In the genomic region with DNA sequence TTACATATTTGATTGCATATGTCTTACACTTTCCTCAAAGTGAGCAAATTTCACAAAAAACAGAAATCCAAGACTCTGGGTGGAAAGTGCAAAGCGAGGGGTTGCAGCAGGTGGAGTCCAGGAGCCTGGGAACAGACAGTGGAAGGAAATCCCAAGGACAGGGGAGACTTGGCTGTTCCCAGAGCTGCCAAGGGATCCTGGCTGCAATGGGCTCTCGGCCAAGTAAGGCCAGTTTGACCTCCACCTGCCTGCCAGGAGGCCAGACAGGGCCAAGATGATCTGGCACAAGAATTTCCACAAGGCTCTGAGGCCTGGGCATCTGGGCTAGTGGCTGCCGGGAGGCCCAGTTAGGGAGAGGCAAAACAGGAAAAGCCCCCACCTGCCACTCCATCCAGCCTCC, we compare ENCODE assay signal across 16 cellular contexts. TPM values are rescaled to one million over a fixed set of nuclear protein-coding genes. Genes with fewer than 3 reads are reported as not detected.
DNase-seq lines count a peak whose midpoint lies in the region; ATAC-seq and TF ChIP-seq lines count a peak whose summit lies in the region.
"Had no signal": no experiment of that assay in that cellular context is flagged by ENCODE, and none has a peak within 500 bp of the region (broad histone marks: within the 10 kb centered on the region; RNA-seq: fewer than 3 reads in every experiment).

No MANE protein-coding gene starts in this region.

- H3K4me3 Mint-ChIP-seq in immature natural killer cell, result no peak overlapping the region
- H3K4me3 Mint-ChIP-seq in activated CD4-positive, alpha-beta T cell treated with anti-CD3 and anti-CD28 coated beads, Interleukin-2, amount 10 ng/mL, durations not matched to agents 24 days and 14 days, result no peak overlapping the region
- H3K4me3 Mint-ChIP-seq: activated naive CD4-positive, alpha-beta T cell treated with anti-CD3 and anti-CD28 coated beads, Interleukin-2, amount 50 U/mL, for 24 hours; CD4-positive, CD25-positive, alpha-beta regulatory T cell; effector memory CD8-positive, alpha-beta T cell had no signal

- no peaks in the 10 kb centered on the region for H3K36me3 ChIP-seq in osteoblast (ENCODE audit: insufficient read depth, low read length)
- H3K36me3 ChIP-seq in MM.1S (replicated peaks; ENCODE audit: insufficient read depth, low read length), result no peaks in the 10 kb centered on the region
- H3K36me3 ChIP-seq: brain microvascular endothelial cell, Peyer's patch had no signal

- H3K79me2 ChIP-seq in osteoblast (ENCODE audit: insufficient read depth, low read length) (no peaks in the 10 kb centered on the region), MM.1S (ENCODE audit: low read length) (no peaks in the 10 kb centered on the region)

- no peaks in the 10 kb centered on the region for H3K9me3 Mint-ChIP-seq in immature natural killer cell
- H3K9me3 Mint-ChIP-seq in activated CD4-positive, alpha-beta T cell treated with anti-CD3 and anti-CD28 coated beads, Interleukin-2, amount 10 ng/mL, durations not matched to agents 24 days and 14 days, result no peaks in the 10 kb centered on the region
- H3K9me3 Mint-ChIP-seq: activated naive CD4-positive, alpha-beta T cell treated with anti-CD3 and anti-CD28 coated beads, Interleukin-2, amount 50 U/mL, for 24 hours; CD4-positive, CD25-positive, alpha-beta regulatory T cell; effector memory CD8-positive, alpha-beta T cell had no signal

- H3F3A ChIP-seq in MM.1S (ENCODE audit: insufficient read depth, low read length), result no peaks in the 10 kb centered on the region

- DNase-seq in Right ventricle myocardium inferior (ENCODE audit: missing footprints) (no peak), cardiac septum (ENCODE audit: low spot score) (no peak), fibroblast of villous mesenchyme (ENCODE audit: low read depth) (peak; percentile 56), osteoblast (ENCODE audit: insufficient read length, low spot score, missing footprints) (peak; percentile 52), NOMO-1 treated with DMSO at 0.1 percent for 48 hours (lab: John Stamatoyannopoulos, UW; ENCODE audit: unreplicated experiment) (no peak), immature natural killer cell (no peak), MM.1S (no peak)
- DNase-seq in activated CD4-positive, alpha-beta T cell treated with anti-CD3 and anti-CD28 coated beads, Interleukin-2, amount 10 ng/mL, durations not matched to agents 24 days and 14 days, result no peak
- DNase-seq: activated CD4-positive, alpha-beta T cell treated with anti-CD3 and anti-CD28 coated beads, Interleukin-2, amount 50 U/mL, for 1 hour; activated T-cell treated with anti-CD3 and anti-CD28 coated beads, Interleukin-2, amount 50 U/mL, for 1 hour; brain microvascular endothelial cell; CD4-positive, CD25-positive, alpha-beta regulatory T cell; effector memory CD8-positive, alpha-beta T cell; Peyer's patch; stimulated activated CD4-positive, alpha-beta T cell treated with anti-CD3 and anti-CD28 coated beads, Interleukin-2, amount 100 ng/mL, for 48 hours had no signal

- no peak overlapping the region for H3K9ac ChIP-seq in MM.1S (ENCODE audit: low read length)

- H3K4me1 Mint-ChIP-seq in immature natural killer cell, result peaks cover 2 to 3% of the 10 kb centered on the region in 2 donors
- no peaks in the 10 kb centered on the region for H3K4me1 Mint-ChIP-seq in activated CD4-positive, alpha-beta T cell treated with anti-CD3 and anti-CD28 coated beads, Interleukin-2, amount 10 ng/mL, durations not matched to agents 24 days and 14 days

- no peaks in the 10 kb centered on the region for H3K27me3 ChIP-seq in osteoblast (ENCODE audit: insufficient read depth, low read length)
- no peaks in the 10 kb centered on the region for H3K27me3 ChIP-seq in MM.1S (replicated peaks; ENCODE audit: insufficient read depth, low read length)
- H3K27me3 ChIP-seq: brain microvascular endothelial cell, Peyer's patch had no signal

- H2AFZ ChIP-seq in osteoblast (ENCODE audit: low read length) (no peak overlapping the region), MM.1S (ENCODE audit: low read length) (no peak overlapping the region)

- no peak overlapping the region for H3K4me3 ChIP-seq in fibroblast of villous mesenchyme (ENCODE audit: low read depth, low read length)
- H3K4me3 ChIP-seq in osteoblast (ENCODE audit: insufficient read depth, low read length), result no peak overlapping the region
- no peak overlapping the region for H3K4me3 ChIP-seq in MM.1S (ENCODE audit: low read length)
- H3K4me3 ChIP-seq: Peyer's patch had no signal

- no peak overlapping the region for H3K4me2 ChIP-seq in osteoblast (ENCODE audit: insufficient read depth, low read length)
- no peak overlapping the region for H3K4me2 ChIP-seq in MM.1S (ENCODE audit: low read depth, low read length)

- ATAC-seq in Right ventricle myocardium inferior, result peak; percentile 49
- ATAC-seq: effector memory CD8-positive, alpha-beta T cell had no signal

- TF ChIP-seq CTCF in fibroblast of villous mesenchyme (IDR thresholded peaks at IDR 0.05; ENCODE audit: insufficient read depth, low read depth, low read length), result no peak
- TF ChIP-seq CTCF in osteoblast (IDR thresholded peaks at IDR 0.05; ENCODE audit: extremely low read depth, low read depth, low read length), result no peak
- TF ChIP-seq CTCF in MM.1S (IDR thresholded peaks at IDR 0.05; ENCODE audit: low read length), result no peak

- no peaks in the 10 kb centered on the region for H3K9me2 ChIP-seq in MM.1S (replicated peaks; ENCODE audit: insufficient read depth, low read length)

- H4K20me1 ChIP-seq in osteoblast (ENCODE audit: insufficient read depth, low read length), result no peaks in the 10 kb centered on the region
- H4K20me1 ChIP-seq in MM.1S (ENCODE audit: insufficient read depth, low read length), result no peaks in the 10 kb centered on the region

- H3K9me3 ChIP-seq in osteoblast (ENCODE audit: low read depth, low read length), result no peaks in the 10 kb centered on the region
- no peaks in the 10 kb centered on the region for H3K9me3 ChIP-seq in MM.1S (replicated peaks; ENCODE audit: insufficient read depth, low read length)
- H3K9me3 ChIP-seq: Peyer's patch had no signal

- H3K27ac Mint-ChIP-seq in immature natural killer cell, result no peak overlapping the region
- H3K27ac Mint-ChIP-seq in activated CD4-positive, alpha-beta T cell treated with anti-CD3 and anti-CD28 coated beads, Interleukin-2, amount 10 ng/mL, durations not matched to agents 24 days and 14 days, result no peak overlapping the region
- H3K27ac Mint-ChIP-seq: activated naive CD4-positive, alpha-beta T cell treated with anti-CD3 and anti-CD28 coated beads, Interleukin-2, amount 50 U/mL, for 24 hours; CD4-positive, CD25-positive, alpha-beta regulatory T cell; effector memory CD8-positive, alpha-beta T cell had no signal

- peaks cover 0 to 7% (median 4%) of the 10 kb centered on the region in 3 donors for H3K27me3 Mint-ChIP-seq in immature natural killer cell (ENCODE audit: low read depth in 3 of 3)
- H3K27me3 Mint-ChIP-seq in activated CD4-positive, alpha-beta T cell treated with anti-CD3 and anti-CD28 coated beads, Interleukin-2, amount 10 ng/mL, durations not matched to agents 24 days and 14 days, result no peaks in the 10 kb centered on the region
- H3K27me3 Mint-ChIP-seq: activated naive CD4-positive, alpha-beta T cell treated with anti-CD3 and anti-CD28 coated beads, Interleukin-2, amount 50 U/mL, for 24 hours; effector memory CD8-positive, alpha-beta T cell had no signal

- H3K27ac ChIP-seq in osteoblast (ENCODE audit: low read depth, low read length) (no peak overlapping the region), MM.1S (ENCODE audit: low read length) (no peak overlapping the region)
- H3K27ac ChIP-seq: brain microvascular endothelial cell, Peyer's patch had no signal

- H3K36me3 Mint-ChIP-seq in immature natural killer cell, result no peaks in the 10 kb centered on the region
- no peaks in the 10 kb centered on the region for H3K36me3 Mint-ChIP-seq in activated CD4-positive, alpha-beta T cell treated with anti-CD3 and anti-CD28 coated beads, Interleukin-2, amount 10 ng/mL, durations not matched to agents 24 days and 14 days (ENCODE audit: low read depth)
- H3K36me3 Mint-ChIP-seq: activated naive CD4-positive, alpha-beta T cell treated with anti-CD3 and anti-CD28 coated beads, Interleukin-2, amount 50 U/mL, for 24 hours; CD4-positive, CD25-positive, alpha-beta regulatory T cell had no signal

- H3K4me1 ChIP-seq in osteoblast (ENCODE audit: insufficient read depth, low read length) (peaks cover 5% of the 10 kb centered on the region), MM.1S (ENCODE audit: low read length) (no peaks in the 10 kb centered on the region)

- intact Hi-C loops in Right ventricle myocardium inferior (cut with DNase I), result no loop called here
- intact Hi-C loops in cardiac septum (cut with DNase I), result no loop called here
- intact Hi-C loops in activated CD4-positive, alpha-beta T cell treated with anti-CD3 and anti-CD28 coated beads, Interleukin-2, amount 10 ng/mL, durations not matched to agents 24 days and 14 days (cut with micrococcal nuclease), result no loop called here

RNA-seq across cellular contexts. Expression of gene SCARB1, which starts 16.6 kb away (rescaled TPM):
- 14.1 TPM for total RNA-seq in Right ventricle myocardium inferior
- 8.6 TPM for total RNA-seq in cardiac septum
- 22.5 and 28.5 TPM in 2 replicates for total RNA-seq in fibroblast of villous mesenchyme
- 9.4 and 10.9 TPM in 2 replicates for total RNA-seq in osteoblast
- polyA plus RNA-seq in immature natural killer cell, result 10 to 100 TPM in 1 of 3 donors, 1 to 10 TPM in 2; 1.3 to 10.5 (median 2.4) TPM
- 23.8 and 25.6 TPM in 2 replicates for total RNA-seq in activated CD4-positive, alpha-beta T cell treated with anti-CD3 and anti-CD28 coated beads, Interleukin-2, amount 10 ng/mL, durations not matched to agents 24 days and 14 days

Comparison
In these comparisons a context has a peak if more than half of its experiments do, and no peak if none do; other contexts are left out.
1. DNase-seq: peak in fibroblast of villous mesenchyme (single experiment) and osteoblast (single experiment); none in Right ventricle myocardium inferior (single experiment), cardiac septum (single experiment), NOMO-1 treated with DMSO at 0.1 percent for 48 hours (single experiment), immature natural killer cell (0 of 3), activated CD4-positive, alpha-beta T cell treated with anti-CD3 and anti-CD28 coated beads, Interleukin-2, amount 10 ng/mL, durations not matched to agents 24 days and 14 days (single experiment) and MM.1S (single experiment).